In the genomic region with DNA sequence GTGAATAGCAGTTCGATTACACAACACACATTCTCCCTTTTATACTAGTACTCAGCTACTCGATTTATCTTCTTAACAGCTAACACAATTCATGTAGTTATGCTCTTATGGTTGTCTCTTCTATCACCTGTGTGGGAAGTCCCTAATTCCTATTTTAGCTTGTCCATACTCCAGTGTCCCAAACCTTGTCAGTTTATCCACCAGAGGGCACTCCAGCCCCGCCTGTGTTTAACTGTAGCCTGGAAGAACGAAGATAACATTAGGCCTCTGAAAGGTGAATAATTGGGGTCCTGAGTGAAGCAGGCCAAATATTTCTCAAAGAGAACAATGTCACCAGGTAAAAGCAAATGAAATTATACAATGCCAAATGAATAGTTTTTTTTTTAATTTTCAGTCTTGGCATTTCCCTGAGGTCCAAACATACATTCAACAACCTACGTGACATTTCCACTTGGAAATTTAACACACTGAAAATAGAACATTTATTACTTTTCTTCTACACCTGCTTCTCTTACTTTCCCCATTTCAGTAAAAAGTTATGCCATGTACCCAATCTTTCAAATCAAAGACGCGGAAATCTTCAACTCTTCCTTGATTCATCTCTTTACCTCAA, we compare ENCODE assay signal across 8 cellular contexts.
DNase-seq lines count a peak whose midpoint lies in the region; ATAC-seq, FAIRE-seq and TF ChIP-seq lines count a peak whose summit lies in the region.

No MANE protein-coding gene starts in this region.

- CTCF ChIA-PET in activated CD8-positive, alpha-beta T cell treated with anti-CD3 and anti-CD28 coated beads, Interleukin-2, amount 10 ng/mL, durations not matched to agents 7 days and 5 days (lab: Charles Lee) = no interaction called here

- WGBS in small intestine, 3 donors = 42 to 48% (median 45%) methylated on average over 7 of the region's 7 CpGs

- no peaks in the 10 kb centered on the region for H3K9me3 ChIP-seq in small intestine (ENCODE audit: control insufficient read depth, low read depth)

- H3K4me1 Mint-ChIP-seq in activated CD8-positive, alpha-beta T cell treated with anti-CD3 and anti-CD28 coated beads, Interleukin-2, amount 10 ng/mL, durations not matched to agents 7 days and 5 days (ENCODE audit: low read depth) = no peaks in the 10 kb centered on the region

- no peak overlapping the region for H3K27ac Mint-ChIP-seq in activated CD8-positive, alpha-beta T cell treated with anti-CD3 and anti-CD28 coated beads, Interleukin-2, amount 10 ng/mL, durations not matched to agents 7 days and 5 days

- H3K4me3 Mint-ChIP-seq in activated CD8-positive, alpha-beta T cell treated with anti-CD3 and anti-CD28 coated beads, Interleukin-2, amount 10 ng/mL, durations not matched to agents 7 days and 5 days = no peak overlapping the region

- TF ChIP-seq POLR2A in GM12892 (IDR thresholded peaks at IDR 0.05; ENCODE audit: low read depth, low read length) = no peak

- H3K9me3 Mint-ChIP-seq in activated CD8-positive, alpha-beta T cell treated with anti-CD3 and anti-CD28 coated beads, Interleukin-2, amount 10 ng/mL, durations not matched to agents 7 days and 5 days (ENCODE audit: insufficient read depth) = no peaks in the 10 kb centered on the region

- DNase-seq in Ammon's horn (ENCODE audit: low spot score) (peak; percentile 62), GM12892 (ENCODE audit: insufficient read length) (no peak), NCI-H2029 (lab: John Stamatoyannopoulos, UW) (peak; percentile 40), left ventricle myocardium superior (peak; percentile 37), small intestine (peak; percentile 13)
- peak; percentile 37 for DNase-seq in activated CD8-positive, alpha-beta T cell treated with anti-CD3 and anti-CD28 coated beads, Interleukin-2, amount 10 ng/mL, durations not matched to agents 7 days and 5 days
- DNase-seq in activated CD4-positive, CD25-positive, alpha-beta regulatory T cell (lab: John Stamatoyannopoulos, UW) = no peak

- no peaks in the 10 kb centered on the region for H3K36me3 Mint-ChIP-seq in activated CD8-positive, alpha-beta T cell treated with anti-CD3 and anti-CD28 coated beads, Interleukin-2, amount 10 ng/mL, durations not matched to agents 7 days and 5 days (ENCODE audit: low read depth)

- no peaks in the 10 kb centered on the region for H3K36me3 ChIP-seq in small intestine (ENCODE audit: control insufficient read depth in 2 of 2, insufficient read depth in 2 of 2, low read length in 2 of 2)

- H3K27ac ChIP-seq in small intestine (ENCODE audit: low read depth in 1 of 2, low read length in 1 of 2) = no peak overlapping the region

- intact Hi-C loops in left ventricle myocardium superior (cut with micrococcal nuclease) = no loop called here

- peak; percentile 71 for FAIRE-seq in GM12892 (lab: Jason Lieb, UNC)
- no peak for FAIRE-seq in small intestine (lab: Jason Lieb, UNC)

- ATAC-seq in HG02759 (IDR thresholded peaks at IDR 0.05; ENCODE audit: unreplicated experiment) (peak; percentile 92), left ventricle myocardium superior (peak; percentile 39)
- no peak for ATAC-seq in activated CD8-positive, alpha-beta T cell treated with anti-CD3 and anti-CD28 coated beads, Interleukin-2, amount 10 ng/mL, durations not matched to agents 7 days and 5 days

- H3K27me3 ChIP-seq in small intestine (ENCODE audit: control insufficient read depth in 2 of 2, insufficient read depth in 2 of 2, low read length in 2 of 2) = no peaks in the 10 kb centered on the region

- no peaks in the 10 kb centered on the region for H3K27me3 Mint-ChIP-seq in activated CD8-positive, alpha-beta T cell treated with anti-CD3 and anti-CD28 coated beads, Interleukin-2, amount 10 ng/mL, durations not matched to agents 7 days and 5 days (ENCODE audit: low read depth)

- H3K4me1 ChIP-seq in small intestine (ENCODE audit: control insufficient read depth in 2 of 2, insufficient read depth in 1 of 2, low read depth in 1 of 2, low read length in 1 of 2) = no peaks in the 10 kb centered on the region

- POLR2A ChIA-PET in activated CD8-positive, alpha-beta T cell treated with anti-CD3 and anti-CD28 coated beads, Interleukin-2, amount 10 ng/mL, durations not matched to agents 7 days and 5 days (lab: Charles Lee) = no interaction called here

- H3K4me3 ChIP-seq in small intestine (ENCODE audit: low read depth in 1 of 2, low read length in 2 of 2) = no peak overlapping the region

Comparison
In these comparisons a context has a peak if more than half of its experiments do, and no peak if none do; other contexts are left out.
1. DNase-seq: peak in Ammon's horn (single experiment), NCI-H2029 (single experiment), activated CD8-positive, alpha-beta T cell treated with anti-CD3 and anti-CD28 coated beads, Interleukin-2, amount 10 ng/mL, durations not matched to agents 7 days and 5 days (single experiment), left ventricle myocardium superior (single experiment) and small intestine (single experiment); none in GM12892 (single experiment) and activated CD4-positive, CD25-positive, alpha-beta regulatory T cell (0 of 4).